ENCODE assay signal across 1 cellular context in genomic region chr19:52688335-52688734, GRCh38.
TF ChIP-seq lines count a peak whose summit lies in the region.

No MANE protein-coding gene starts in this region.

TF ChIP-seq in HepG2, 621 proteins besides CTCF, POLR2A, EP300 and RAD21:
- no peak for TF ChIP-seq ZNF839 (CRISPR knock-in tag; IDR thresholded peaks at IDR 0.05; ENCODE audit: borderline replicate concordance)
- no peak for TF ChIP-seq ZNF674 (CRISPR knock-in tag; IDR thresholded peaks at IDR 0.05; ENCODE audit: low read depth)
- TF ChIP-seq ARHGAP35 (CRISPR knock-in tag; IDR thresholded peaks at IDR 0.05; ENCODE audit: borderline replicate concordance) = no peak
